ENCODE assay signal across 8 cellular contexts in the genomic region with DNA sequence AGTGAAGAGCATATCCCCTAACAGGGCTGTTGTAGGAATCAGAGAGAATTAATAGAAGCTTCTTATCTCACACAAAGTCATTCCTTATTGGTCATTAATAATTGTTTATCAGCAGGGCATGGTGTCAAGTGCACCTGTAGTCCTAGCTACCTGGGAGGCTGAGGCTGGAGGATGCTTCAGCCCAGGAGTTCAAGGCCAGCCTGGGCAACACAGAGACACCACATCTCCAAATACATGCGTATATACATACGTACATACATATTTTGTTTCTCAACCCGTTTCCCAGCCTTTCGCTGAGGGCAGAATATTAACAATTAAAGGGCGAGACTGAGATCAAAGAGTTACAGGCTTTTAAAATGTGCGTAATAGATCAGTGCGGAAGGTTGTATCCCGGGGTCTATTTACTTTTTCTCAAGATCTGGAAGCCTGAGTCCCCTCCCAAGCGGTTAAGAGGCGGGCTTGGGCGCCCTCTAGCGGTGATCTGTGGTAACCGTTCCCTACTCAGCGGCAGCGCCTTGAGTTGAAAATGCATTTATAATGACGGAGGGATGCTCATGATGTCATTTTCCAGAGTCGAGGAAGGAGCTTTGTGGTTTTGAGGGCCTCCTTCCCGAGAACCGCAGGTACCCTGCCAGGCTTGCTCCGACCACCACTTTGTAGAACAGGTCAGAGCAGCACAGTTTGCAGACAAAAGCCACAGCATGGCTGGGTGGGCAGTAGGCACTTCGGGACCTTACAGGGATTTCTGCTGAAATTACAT.
DNase-seq lines count a peak whose midpoint lies in the region; ATAC-seq and TF ChIP-seq lines count a peak whose summit lies in the region.

No MANE protein-coding gene starts in this region.

- H3K4me1 ChIP-seq in adrenal gland (replicated peaks in 1 of 2) (peaks cover 0 to 7% of the 10 kb centered on the region in 2 donors), right atrium auricular region (no peaks in the 10 kb centered on the region)

- H3K9me3 ChIP-seq in adrenal gland (replicated peaks in 1 of 3) (no peaks in the 10 kb centered on the region), right atrium auricular region (no peaks in the 10 kb centered on the region)

- TF ChIP-seq CTCF in adrenal gland (IDR thresholded peaks at IDR 0.05) (peak; percentile 66 to 98 (median 83)), right atrium auricular region (IDR thresholded peaks at IDR 0.05) (peak; percentile 94 to 96)

- peak; percentile 79 for DNase-seq in AG08395 (ENCODE audit: low spot score)
- DNase-seq in NCI-H1417 treated with DMSO at 0.1 percent for 48 hours (lab: John Stamatoyannopoulos, UW) = peak; percentile 18
- peak; percentile 49 for DNase-seq in T follicular helper cell (ENCODE audit: low read depth)
- DNase-seq in adrenal gland = peak; percentile 47 to 79 (median 67)
- peak; percentile 66 for DNase-seq in right atrium auricular region (ENCODE audit: low spot score)
- peak; percentile 21 for DNase-seq in renal cortical epithelial cell (ENCODE audit: low read depth)

- H3K36me3 ChIP-seq in adrenal gland (replicated peaks in 1 of 2) (no peaks in the 10 kb centered on the region), right atrium auricular region (no peaks in the 10 kb centered on the region)

- H3K27me3 ChIP-seq in adrenal gland (no peaks in the 10 kb centered on the region), right atrium auricular region (no peaks in the 10 kb centered on the region)

- 11 to 20% (median 12%) methylated on average over 14 to 21 of the region's 21 CpGs for WGBS in adrenal gland, 4 donors

- intact Hi-C loops in adrenal gland (cut with DNase I) = loop anchor here (5.0 kb wide), 1 partner anchor 223 kb away; no protein-coding TSS in a partner anchor

- H3K4me3 ChIP-seq in adrenal gland (no peak overlapping the region), right atrium auricular region (no peak overlapping the region)

- ATAC-seq in GM19351 (IDR thresholded peaks at IDR 0.05; ENCODE audit: unreplicated experiment) (peak; percentile 66), HG02981 (IDR thresholded peaks at IDR 0.05; ENCODE audit: unreplicated experiment) (no peak)

- no peak for TF ChIP-seq POLR2A in adrenal gland (IDR thresholded peaks at IDR 0.05)

- no peak overlapping the region for H3K27ac ChIP-seq in adrenal gland
- no peak overlapping the region for H3K27ac ChIP-seq in right atrium auricular region

Comparison
In these comparisons a context has a peak if more than half of its experiments do, and no peak if none do; other contexts are left out.
1. DNase-seq: peak in every context shown above with its lines; median percentile 79 in AG08395; 67 in adrenal gland; 66 in right atrium auricular region; 49 in T follicular helper cell; 21 in renal cortical epithelial cell; 18 in NCI-H1417 treated with DMSO at 0.1 percent for 48 hours.